ENCODE assay signal across 10 cellular contexts in genomic region chr9:34501889-34502425, GRCh38. TPM values are rescaled to one million over a fixed set of nuclear protein-coding genes. Genes with fewer than 3 reads are reported as not detected.
A peak's percentile ranks its signal among the peaks of the same experiment; 100 is the strongest.
DNase-seq lines count a peak whose midpoint lies in the region; ATAC-seq, FAIRE-seq and TF ChIP-seq lines count a peak whose summit lies in the region.
"Had no signal": no experiment of that assay in that cellular context is flagged by ENCODE, and none has a peak within 500 bp of the region (broad histone marks: within the 10 kb centered on the region; RNA-seq: fewer than 3 reads in every experiment).

No MANE protein-coding gene starts in this region.

- peak; percentile 36 for DNase-seq in DMS79 treated with DMSO at 0.1 percent for 48 hours (lab: John Stamatoyannopoulos, UW)
- DNase-seq in DMS79 (lab: John Stamatoyannopoulos, UW): no peak
- peak; percentile 62 for DNase-seq in choroid plexus epithelial cell (ENCODE audit: low read depth)
- DNase-seq in left lobe of liver (ENCODE audit: low spot score): no peak
- peak; percentile 87 for DNase-seq in urothelium cell line (ENCODE audit: low spot score)
- no peak for DNase-seq in kidney glomerular epithelial cell (lab: John Stamatoyannopoulos, UW)
- no peak for DNase-seq in NCI-H2171 treated with DMSO at 0.1 percent for 48 hours (lab: John Stamatoyannopoulos, UW)
- DNase-seq: naive thymus-derived CD4-positive, alpha-beta T cell had no signal

- FAIRE-seq in urothelium cell line (lab: Jason Lieb, UNC): peak; percentile 95
- FAIRE-seq: A204.1 had no signal

- TF ChIP-seq CTCF in choroid plexus epithelial cell (conservative IDR thresholded peaks at IDR 0.05; ENCODE audit: low read depth, low read length): peak; percentile 62

- no peak overlapping the region for H3K4me3 ChIP-seq in choroid plexus epithelial cell (ENCODE audit: low read depth, low read length)

- ATAC-seq in left lobe of liver (peak; percentile 19), HG03520 (IDR thresholded peaks at IDR 0.05; ENCODE audit: unreplicated experiment) (no peak)
- ATAC-seq: naive thymus-derived CD4-positive, alpha-beta T cell had no signal

RNA-seq across cellular contexts. Expression of gene ENHO, which starts 20.8 kb away (rescaled TPM):
- total RNA-seq in left lobe of liver: 3.9 TPM

RNA-seq across cellular contexts. Expression of gene DNAI1, which starts 43.4 kb away (rescaled TPM):
- total RNA-seq in left lobe of liver: not detected
- total RNA-seq: naive thymus-derived CD4-positive, alpha-beta T cell had no signal

RNA-seq across cellular contexts. Expression of gene FAM219A, which starts 43.6 kb away (rescaled TPM):
- total RNA-seq in left lobe of liver: 5.9 TPM

Comparison
In these comparisons a context has a peak if more than half of its experiments do, and no peak if none do; other contexts are left out.
1. DNase-seq: peak in DMS79 treated with DMSO at 0.1 percent for 48 hours (single experiment), choroid plexus epithelial cell (single experiment) and urothelium cell line (single experiment); none in DMS79 (single experiment), left lobe of liver (single experiment), kidney glomerular epithelial cell (single experiment) and NCI-H2171 treated with DMSO at 0.1 percent for 48 hours (single experiment).